ENCODE assay signal across 1 cellular context in genomic region chr5:145979270-145980223, GRCh38.
TF ChIP-seq lines count a peak whose summit lies in the region.

No MANE protein-coding gene starts in this region.

TF ChIP-seq in HepG2, 621 proteins besides CTCF, POLR2A, EP300 and RAD21 (continued from another document):
- TF ChIP-seq SKIL (CRISPR knock-in tag; IDR thresholded peaks at IDR 0.05; ENCODE audit: borderline replicate concordance) (no peak), ZNF614 (CRISPR knock-in tag; IDR thresholded peaks at IDR 0.05; ENCODE audit: borderline replicate concordance) (no peak; the same call in 1 of the 2 replicates), BCLAF1 (IDR thresholded peaks at IDR 0.05) (no peak), KDM5A (IDR thresholded peaks at IDR 0.05; ENCODE audit: borderline replicate concordance, low read length) (no peak), ARID3A (IDR thresholded peaks at IDR 0.05; ENCODE audit: low read depth, low read length) (peak; percentile 74; the same call in 1 of the 2 replicates), ZNF557 (CRISPR knock-in tag; IDR thresholded peaks at IDR 0.05) (0 out of 2 replicates have a peak, but pooled peaks have one; percentile 51)
TF ChIP-seq in HepG2: peak in this region for 130.
